Comparison of ENCODE assay signal across 1 cellular context in genomic region chr10:123519861-123520260, GRCh38.
TF ChIP-seq lines count a peak whose summit lies in the region.

No MANE protein-coding gene starts in this region.

TF ChIP-seq in GM23338, 12 proteins besides CTCF, POLR2A, EP300 and RAD21 (continued from another document):
- TF ChIP-seq, protein P1, sequence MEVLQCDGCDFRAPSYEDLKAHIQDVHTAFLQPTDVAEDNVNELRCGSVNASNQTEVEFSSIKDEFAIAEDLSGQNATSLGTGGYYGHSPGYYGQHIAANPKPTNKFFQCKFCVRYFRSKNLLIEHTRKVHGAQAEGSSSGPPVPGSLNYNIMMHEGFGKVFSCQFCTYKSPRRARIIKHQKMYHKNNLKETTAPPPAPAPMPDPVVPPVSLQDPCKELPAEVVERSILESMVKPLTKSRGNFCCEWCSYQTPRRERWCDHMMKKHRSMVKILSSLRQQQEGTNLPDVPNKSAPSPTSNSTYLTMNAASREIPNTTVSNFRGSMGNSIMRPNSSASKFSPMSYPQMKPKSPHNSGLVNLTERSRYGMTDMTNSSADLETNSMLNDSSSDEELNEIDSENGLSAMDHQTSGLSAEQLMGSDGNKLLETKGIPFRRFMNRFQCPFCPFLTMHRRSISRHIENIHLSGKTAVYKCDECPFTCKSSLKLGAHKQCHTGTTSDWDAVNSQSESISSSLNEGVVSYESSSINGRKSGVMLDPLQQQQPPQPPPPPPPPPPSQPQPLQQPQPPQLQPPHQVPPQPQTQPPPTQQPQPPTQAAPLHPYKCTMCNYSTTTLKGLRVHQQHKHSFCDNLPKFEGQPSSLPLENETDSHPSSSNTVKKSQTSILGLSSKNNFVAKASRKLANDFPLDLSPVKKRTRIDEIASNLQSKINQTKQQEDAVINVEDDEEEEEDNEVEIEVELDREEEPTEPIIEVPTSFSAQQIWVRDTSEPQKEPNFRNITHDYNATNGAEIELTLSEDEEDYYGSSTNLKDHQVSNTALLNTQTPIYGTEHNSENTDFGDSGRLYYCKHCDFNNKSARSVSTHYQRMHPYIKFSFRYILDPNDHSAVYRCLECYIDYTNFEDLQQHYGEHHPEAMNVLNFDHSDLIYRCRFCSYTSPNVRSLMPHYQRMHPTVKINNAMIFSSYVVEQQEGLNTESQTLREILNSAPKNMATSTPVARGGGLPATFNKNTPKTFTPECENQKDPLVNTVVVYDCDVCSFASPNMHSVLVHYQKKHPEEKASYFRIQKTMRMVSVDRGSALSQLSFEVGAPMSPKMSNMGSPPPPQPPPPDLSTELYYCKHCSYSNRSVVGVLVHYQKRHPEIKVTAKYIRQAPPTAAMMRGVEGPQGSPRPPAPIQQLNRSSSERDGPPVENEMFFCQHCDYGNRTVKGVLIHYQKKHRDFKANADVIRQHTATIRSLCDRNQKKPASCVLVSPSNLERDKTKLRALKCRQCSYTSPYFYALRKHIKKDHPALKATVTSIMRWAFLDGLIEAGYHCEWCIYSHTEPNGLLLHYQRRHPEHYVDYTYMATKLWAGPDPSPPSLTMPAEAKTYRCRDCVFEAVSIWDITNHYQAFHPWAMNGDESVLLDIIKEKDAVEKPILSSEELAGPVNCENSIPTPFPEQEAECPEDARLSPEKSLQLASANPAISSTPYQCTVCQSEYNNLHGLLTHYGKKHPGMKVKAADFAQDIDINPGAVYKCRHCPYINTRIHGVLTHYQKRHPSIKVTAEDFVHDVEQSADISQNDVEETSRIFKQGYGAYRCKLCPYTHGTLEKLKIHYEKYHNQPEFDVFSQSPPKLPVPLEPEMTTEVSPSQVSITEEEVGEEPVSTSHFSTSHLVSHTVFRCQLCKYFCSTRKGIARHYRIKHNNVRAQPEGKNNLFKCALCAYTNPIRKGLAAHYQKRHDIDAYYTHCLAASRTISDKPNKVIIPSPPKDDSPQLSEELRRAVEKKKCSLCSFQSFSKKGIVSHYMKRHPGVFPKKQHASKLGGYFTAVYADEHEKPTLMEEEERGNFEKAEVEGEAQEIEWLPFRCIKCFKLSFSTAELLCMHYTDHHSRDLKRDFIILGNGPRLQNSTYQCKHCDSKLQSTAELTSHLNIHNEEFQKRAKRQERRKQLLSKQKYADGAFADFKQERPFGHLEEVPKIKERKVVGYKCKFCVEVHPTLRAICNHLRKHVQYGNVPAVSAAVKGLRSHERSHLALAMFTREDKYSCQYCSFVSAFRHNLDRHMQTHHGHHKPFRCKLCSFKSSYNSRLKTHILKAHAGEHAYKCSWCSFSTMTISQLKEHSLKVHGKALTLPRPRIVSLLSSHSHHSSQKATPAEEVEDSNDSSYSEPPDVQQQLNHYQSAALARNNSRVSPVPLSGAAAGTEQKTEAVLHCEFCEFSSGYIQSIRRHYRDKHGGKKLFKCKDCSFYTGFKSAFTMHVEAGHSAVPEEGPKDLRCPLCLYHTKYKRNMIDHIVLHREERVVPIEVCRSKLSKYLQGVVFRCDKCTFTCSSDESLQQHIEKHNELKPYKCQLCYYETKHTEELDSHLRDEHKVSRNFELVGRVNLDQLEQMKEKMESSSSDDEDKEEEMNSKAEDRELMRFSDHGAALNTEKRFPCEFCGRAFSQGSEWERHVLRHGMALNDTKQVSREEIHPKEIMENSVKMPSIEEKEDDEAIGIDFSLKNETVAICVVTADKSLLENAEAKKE (CRISPR knock-in tag; IDR thresholded peaks at IDR 0.05): no peak
- TF ChIP-seq JUNB (IDR thresholded peaks at IDR 0.05; ENCODE audit: unreplicated experiment): no peak
- TF ChIP-seq POLR2AphosphoS5 (IDR thresholded peaks at IDR 0.05; ENCODE audit: low read depth): no peak
- no peak for TF ChIP-seq REST (IDR thresholded peaks at IDR 0.05; ENCODE audit: unreplicated experiment)
- TF ChIP-seq CREB1 (CRISPR knock-in tag; IDR thresholded peaks at IDR 0.05; ENCODE audit: low read depth): no peak
- TF ChIP-seq, protein P2, sequence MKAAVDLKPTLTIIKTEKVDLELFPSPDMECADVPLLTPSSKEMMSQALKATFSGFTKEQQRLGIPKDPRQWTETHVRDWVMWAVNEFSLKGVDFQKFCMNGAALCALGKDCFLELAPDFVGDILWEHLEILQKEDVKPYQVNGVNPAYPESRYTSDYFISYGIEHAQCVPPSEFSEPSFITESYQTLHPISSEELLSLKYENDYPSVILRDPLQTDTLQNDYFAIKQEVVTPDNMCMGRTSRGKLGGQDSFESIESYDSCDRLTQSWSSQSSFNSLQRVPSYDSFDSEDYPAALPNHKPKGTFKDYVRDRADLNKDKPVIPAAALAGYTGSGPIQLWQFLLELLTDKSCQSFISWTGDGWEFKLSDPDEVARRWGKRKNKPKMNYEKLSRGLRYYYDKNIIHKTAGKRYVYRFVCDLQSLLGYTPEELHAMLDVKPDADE (IDR thresholded peaks at IDR 0.05): no peak
